In the genomic region with DNA sequence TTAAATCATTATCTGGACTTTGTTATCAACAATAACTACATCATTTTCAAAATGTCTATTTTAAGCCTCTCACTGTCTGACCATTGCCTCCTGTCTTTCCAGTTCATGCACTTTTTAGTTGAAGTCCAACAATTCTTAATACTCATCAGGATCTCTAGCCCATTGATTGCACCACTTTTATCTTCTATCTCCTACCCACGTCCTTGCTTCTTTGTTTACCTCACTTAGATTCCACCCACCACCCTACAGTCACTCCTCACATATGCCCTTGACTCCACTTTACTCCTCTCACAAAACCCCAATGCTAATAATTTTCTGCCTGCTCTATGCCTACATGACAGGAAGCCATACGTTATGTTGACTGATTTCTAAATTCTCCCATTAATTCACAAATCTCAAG, we compare ENCODE assay signal across 10 cellular contexts.
"Had no signal": no experiment of that assay in that cellular context is flagged by ENCODE, and none has a peak within 500 bp of the region (broad histone marks: within the 10 kb centered on the region; RNA-seq: fewer than 3 reads in every experiment).

No MANE protein-coding gene starts in this region.

- DNase-seq: GOT3, H7, H9, HCEC 1CT, HFFc6 had no signal

- H3K4me2 ChIP-seq: GM23338 had no signal

- H3K36me3 ChIP-seq: HAP-1 had no signal

- H3K27ac Mint-ChIP-seq: GM23338, H9, HFFc6 had no signal

- H3K9me3 ChIP-seq: HAP-1 had no signal

- H3K4me3 Mint-ChIP-seq: GM23338, H9, HFFc6 had no signal

- H2AFZ ChIP-seq: GM23338 had no signal

- ATAC-seq: GM23338, HCT116 had no signal

- H3K4me3 ChIP-seq: GM23338, HAP-1 had no signal

- H3K9me3 Mint-ChIP-seq: HFFc6 had no signal

- FAIRE-seq: H1, H54 had no signal
